In genomic region chr2:4814137-4814536, GRCh38 we compare ENCODE assay signal across 3 cellular contexts.
DNase-seq lines count a peak whose midpoint lies in the region; ATAC-seq, FAIRE-seq and TF ChIP-seq lines count a peak whose summit lies in the region.
"Not testable (repeated sequence)": the region's sequence is repeated elsewhere in the genome, so short reads cannot be mapped to it uniquely, and the experiment has no call there.

No MANE protein-coding gene starts in this region.

- intact Hi-C loops in K562 (cut with micrococcal nuclease) = not testable (repeated sequence)

- not testable (repeated sequence) for H3K9ac ChIP-seq in K562 (ENCODE audit: insufficient read depth in 1 of 2, low read depth in 2 of 2, low read length in 2 of 2)

- H4K20me1 ChIP-seq in K562 (replicated peaks; ENCODE audit: control insufficient read depth, insufficient read depth, low read length) = not testable (repeated sequence)

- not testable (repeated sequence) for DNase-seq in A549 (ENCODE audit: low read depth in 1 of 2, low spot score in 1 of 2); K562 (ENCODE audit: extremely low read depth in 1 of 4, low spot score in 3 of 4)

- not testable (repeated sequence) for H3K36me3 ChIP-seq in HEK293 (ENCODE audit: control insufficient read depth in 2 of 2, insufficient read depth in 1 of 2, low read length in 2 of 2); K562 (ENCODE audit: control insufficient read depth, insufficient read depth, low read length)

- H3K9me1 ChIP-seq in K562 (ENCODE audit: control insufficient read depth, insufficient read depth, low read length) = not testable (repeated sequence)

- not testable (repeated sequence) for H3K4me3 ChIP-seq in A549; HEK293 (ENCODE audit: low read depth, low read length); K562

- not testable (repeated sequence) for TF ChIP-seq EP300 in A549 (IDR thresholded peaks at IDR 0.05); K562 (IDR thresholded peaks at IDR 0.05; ENCODE audit: low read length)

- not testable (repeated sequence) for ATAC-seq in A549, K562

- not testable (repeated sequence) for H3K27ac ChIP-seq in A549; HEK293 (ENCODE audit: extremely low read depth, low read depth, low read length); K562 (ENCODE audit: extremely low read depth, low read depth, low read length)

- H3K9me3 ChIP-seq in A549; HEK293 (ENCODE audit: control insufficient read depth, insufficient read depth, low read depth, low read length); K562 (replicated peaks; ENCODE audit: control insufficient read depth, insufficient read depth, low read depth, low read length): not testable (repeated sequence)

- not testable (repeated sequence) for BruUV-seq in K562 (replicated peaks; lab: Mats Ljungman, UMichigan)

- not testable (repeated sequence) for TF ChIP-seq CTCF in A549 (IDR thresholded peaks at IDR 0.05); HEK293 (tag by site-specific recombination; IDR thresholded peaks at IDR 0.05); K562 (IDR thresholded peaks at IDR 0.05 in 2 of 3, conservative IDR thresholded peaks at IDR 0.05 in 1 of 3; ENCODE audit: insufficient read depth in 2 of 3, low read depth in 1 of 3, low read length in 3 of 3)

- not testable (repeated sequence) for FAIRE-seq in A549 (lab: Jason Lieb, UNC); K562 (lab: Jason Lieb, UNC)

- not testable (repeated sequence) for H3K4me2 ChIP-seq in A549; K562 (ENCODE audit: insufficient read depth, low read length)

- CTCF ChIA-PET in A549 (lab: Yijun Ruan, JAX); HEK293 (lab: Yijun Ruan, JAX); K562 (lab: Yijun Ruan, JAX; ENCODE audit: low intra/inter-chr PET ratio): not testable (repeated sequence)

- in situ Hi-C loops in K562 (cut with MboI) = not testable (repeated sequence)

- H3K27me3 ChIP-seq in K562 (ENCODE audit: control insufficient read depth in 2 of 2, insufficient read depth in 2 of 2, low read length in 2 of 2) = not testable (repeated sequence)

- H3K79me2 ChIP-seq in K562 (ENCODE audit: control insufficient read depth, insufficient read depth, low read length) = not testable (repeated sequence)

- TF ChIP-seq POLR2A in A549 (IDR thresholded peaks at IDR 0.05; ENCODE audit: low read length); K562 (conservative IDR thresholded peaks at IDR 0.05): not testable (repeated sequence)

- TF ChIP-seq RAD21 in A549 (conservative IDR thresholded peaks at IDR 0.05 in 1 of 2, IDR thresholded peaks at IDR 0.05 in 1 of 2); K562 (CRISPR knock-in tag; conservative IDR thresholded peaks at IDR 0.05 in 1 of 2, IDR thresholded peaks at IDR 0.05 in 1 of 2): not testable (repeated sequence)

- H2AFZ ChIP-seq in K562 (ENCODE audit: low read depth, low read length) = not testable (repeated sequence)

- POLR2A ChIA-PET in A549 (lab: Yijun Ruan, JAX); HEK293 (lab: Yijun Ruan, JAX); K562 (lab: Yijun Ruan, JAX): not testable (repeated sequence)

- H3K4me1 ChIP-seq in A549; HEK293 (ENCODE audit: control insufficient read depth, insufficient read depth, low read length); K562 (replicated peaks in 1 of 2; ENCODE audit: control insufficient read depth in 2 of 2, insufficient read depth in 2 of 2, low read length in 2 of 2): not testable (repeated sequence)

TF ChIP-seq in A549, 52 proteins besides CTCF, POLR2A, EP300 and RAD21:
- peak; percentile 76 for TF ChIP-seq ZFP36 (IDR thresholded peaks at IDR 0.05; ENCODE audit: borderline replicate concordance, partially characterized antibody)
TF ChIP-seq in A549: peak in this region for 1; not testable (repeated sequence) for 51.

TF ChIP-seq in HEK293, 187 proteins besides CTCF, POLR2A, EP300 and RAD21:
- TF ChIP-seq ZNF585B (tag by site-specific recombination; IDR thresholded peaks at IDR 0.05) = peak; percentile 75

TF ChIP-seq in K562, 482 proteins besides CTCF, POLR2A, EP300 and RAD21:
- TF ChIP-seq ZFP36 (IDR thresholded peaks at IDR 0.05; ENCODE audit: low read depth, low read length, partially characterized antibody) = peak; percentile 32
